4 cellular contexts compared by ENCODE assay signal in the genomic region with DNA sequence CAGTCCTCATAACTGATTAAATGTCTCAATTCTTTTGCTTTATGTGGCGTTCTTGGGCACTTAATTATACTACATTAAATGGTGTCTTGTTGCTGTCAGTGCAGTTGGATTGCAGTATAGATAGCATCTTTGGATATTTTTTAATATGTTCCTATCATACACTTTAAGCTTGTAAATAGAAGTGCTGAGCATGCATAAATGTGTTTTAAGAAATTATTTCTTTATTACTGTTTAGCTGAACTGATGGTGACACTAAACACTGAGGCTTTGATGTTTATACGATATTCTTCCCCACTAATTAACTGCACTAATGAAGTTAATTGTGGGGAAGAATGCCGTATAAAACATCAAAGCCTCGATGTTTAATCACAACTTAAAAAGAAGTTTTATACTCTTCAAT.
TF ChIP-seq lines count a peak whose summit lies in the region.

No MANE protein-coding gene starts in this region.

TF ChIP-seq in SK-N-SH treated with all-trans-retinoic acid at 6 μM for 48 hours, 23 proteins besides CTCF, POLR2A, EP300 and RAD21:
- TF ChIP-seq ISL1 (CRISPR knock-in tag; IDR thresholded peaks at IDR 0.05) = peak; percentile 76
- TF ChIP-seq, protein P1, sequence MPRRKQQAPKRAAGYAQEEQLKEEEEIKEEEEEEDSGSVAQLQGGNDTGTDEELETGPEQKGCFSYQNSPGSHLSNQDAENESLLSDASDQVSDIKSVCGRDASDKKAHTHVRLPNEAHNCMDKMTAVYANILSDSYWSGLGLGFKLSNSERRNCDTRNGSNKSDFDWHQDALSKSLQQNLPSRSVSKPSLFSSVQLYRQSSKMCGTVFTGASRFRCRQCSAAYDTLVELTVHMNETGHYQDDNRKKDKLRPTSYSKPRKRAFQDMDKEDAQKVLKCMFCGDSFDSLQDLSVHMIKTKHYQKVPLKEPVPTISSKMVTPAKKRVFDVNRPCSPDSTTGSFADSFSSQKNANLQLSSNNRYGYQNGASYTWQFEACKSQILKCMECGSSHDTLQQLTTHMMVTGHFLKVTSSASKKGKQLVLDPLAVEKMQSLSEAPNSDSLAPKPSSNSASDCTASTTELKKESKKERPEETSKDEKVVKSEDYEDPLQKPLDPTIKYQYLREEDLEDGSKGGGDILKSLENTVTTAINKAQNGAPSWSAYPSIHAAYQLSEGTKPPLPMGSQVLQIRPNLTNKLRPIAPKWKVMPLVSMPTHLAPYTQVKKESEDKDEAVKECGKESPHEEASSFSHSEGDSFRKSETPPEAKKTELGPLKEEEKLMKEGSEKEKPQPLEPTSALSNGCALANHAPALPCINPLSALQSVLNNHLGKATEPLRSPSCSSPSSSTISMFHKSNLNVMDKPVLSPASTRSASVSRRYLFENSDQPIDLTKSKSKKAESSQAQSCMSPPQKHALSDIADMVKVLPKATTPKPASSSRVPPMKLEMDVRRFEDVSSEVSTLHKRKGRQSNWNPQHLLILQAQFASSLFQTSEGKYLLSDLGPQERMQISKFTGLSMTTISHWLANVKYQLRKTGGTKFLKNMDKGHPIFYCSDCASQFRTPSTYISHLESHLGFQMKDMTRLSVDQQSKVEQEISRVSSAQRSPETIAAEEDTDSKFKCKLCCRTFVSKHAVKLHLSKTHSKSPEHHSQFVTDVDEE (CRISPR knock-in tag; IDR thresholded peaks at IDR 0.05) = no peak

TF ChIP-seq in SK-N-SH, 30 proteins besides CTCF, POLR2A, EP300 and RAD21:
- TF ChIP-seq FOXJ3 (CRISPR knock-in tag; IDR thresholded peaks at IDR 0.05) (no peak), CHD2 (IDR thresholded peaks at IDR 0.05; ENCODE audit: low read length, partially characterized antibody) (no peak), MXI1 (IDR thresholded peaks at IDR 0.05; ENCODE audit: low read depth, low read length) (no peak), SMC3 (IDR thresholded peaks at IDR 0.05; ENCODE audit: low read depth, low read length) (no peak), MEF2A (IDR thresholded peaks at IDR 0.05; ENCODE audit: borderline replicate concordance, low read depth) (no peak), ELF1 (IDR thresholded peaks at IDR 0.05) (no peak)

TF ChIP-seq in A549, 52 proteins besides CTCF, POLR2A, EP300 and RAD21:
- peak; percentile 90 for TF ChIP-seq MAFK (IDR thresholded peaks at IDR 0.05; ENCODE audit: partially characterized antibody)
- no peak for TF ChIP-seq JUNB (IDR thresholded peaks at IDR 0.05)

TF ChIP-seq in IMR-90, 13 proteins besides CTCF, POLR2A, EP300 and RAD21 (continued from another document):
- TF ChIP-seq RCOR1 (IDR thresholded peaks at IDR 0.05; ENCODE audit: insufficient replicate concordance, low read length) (no peak), MXI1 (IDR thresholded peaks at IDR 0.05; ENCODE audit: borderline replicate concordance, low read depth, low read length) (no peak), MAFK (IDR thresholded peaks at IDR 0.05; ENCODE audit: low read depth, low read length) (peak; percentile 92)
TF ChIP-seq in IMR-90: peak in this region for 1.
